ENCODE assay signal across 1 cellular context in the genomic region with DNA sequence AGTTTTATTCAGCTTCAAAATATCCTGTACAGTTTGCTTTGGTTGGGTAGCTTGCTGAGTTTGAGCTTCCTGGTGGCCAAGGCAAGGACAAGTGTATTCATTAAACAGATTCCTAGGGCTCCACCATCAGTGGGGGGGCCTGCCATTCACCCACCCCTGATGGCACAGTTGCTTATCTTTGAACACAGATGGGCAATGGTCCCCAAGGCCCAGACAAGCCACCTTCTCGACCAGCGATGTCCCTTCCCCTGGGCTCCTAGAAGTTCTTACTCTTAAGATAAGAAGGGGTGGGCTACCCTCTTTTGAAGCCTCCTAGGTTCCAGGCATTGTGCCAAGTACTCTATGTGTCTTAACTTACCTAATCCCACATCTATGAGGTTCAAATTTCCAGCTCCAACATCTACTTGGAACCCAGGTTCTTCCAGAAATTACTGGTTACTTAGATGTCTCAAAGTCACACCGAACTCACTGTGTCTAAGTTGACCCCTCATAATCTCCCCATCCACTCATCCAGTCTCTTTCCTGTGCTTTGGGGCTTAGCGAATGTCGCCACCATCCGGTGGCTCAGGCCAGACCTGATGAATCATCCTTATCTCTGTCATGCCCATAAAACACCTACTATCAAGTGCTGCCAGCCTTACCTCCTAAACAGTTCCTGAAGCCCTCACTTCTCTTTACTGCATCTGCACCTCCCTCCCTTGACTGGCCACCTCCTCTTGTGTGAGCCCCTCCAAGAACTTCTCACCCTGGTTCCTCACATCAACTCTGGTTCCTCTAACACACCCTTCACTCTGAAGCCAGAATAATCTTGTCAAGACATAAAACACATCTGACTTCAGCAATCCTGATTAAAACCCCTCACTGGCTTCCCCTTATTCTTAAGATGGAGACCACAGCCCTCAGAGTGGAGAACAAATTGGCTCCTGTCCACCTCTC.
TF ChIP-seq lines count a peak whose summit lies in the region.

No MANE protein-coding gene starts in this region.

TF ChIP-seq in Ishikawa, 13 proteins besides CTCF, POLR2A, EP300 and RAD21 (continued from another document):
- TF ChIP-seq FOXM1 (IDR thresholded peaks at IDR 0.05; ENCODE audit: borderline replicate concordance, low read depth) (no peak), NFIC (IDR thresholded peaks at IDR 0.05) (no peak)
- TF ChIP-seq, protein P1, sequence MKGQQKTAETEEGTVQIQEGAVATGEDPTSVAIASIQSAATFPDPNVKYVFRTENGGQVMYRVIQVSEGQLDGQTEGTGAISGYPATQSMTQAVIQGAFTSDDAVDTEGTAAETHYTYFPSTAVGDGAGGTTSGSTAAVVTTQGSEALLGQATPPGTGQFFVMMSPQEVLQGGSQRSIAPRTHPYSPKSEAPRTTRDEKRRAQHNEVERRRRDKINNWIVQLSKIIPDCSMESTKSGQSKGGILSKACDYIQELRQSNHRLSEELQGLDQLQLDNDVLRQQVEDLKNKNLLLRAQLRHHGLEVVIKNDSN (IDR thresholded peaks at IDR 0.05) = no peak
